In genomic region chr17:39667262-39668140, GRCh38 we compare ENCODE assay signal across 9 cellular contexts. TPM values are rescaled to one million over a fixed set of nuclear protein-coding genes. Genes with fewer than 3 reads are reported as not detected.
A peak's percentile ranks its signal among the peaks of the same experiment; 100 is the strongest.
DNase-seq lines count a peak whose midpoint lies in the region; ATAC-seq and TF ChIP-seq lines count a peak whose summit lies in the region.
"Had no signal": no experiment of that assay in that cellular context is flagged by ENCODE, and none has a peak within 500 bp of the region (broad histone marks: within the 10 kb centered on the region; RNA-seq: fewer than 3 reads in every experiment).

No MANE protein-coding gene starts in this region.

- H3K27me3 ChIP-seq in SK-N-SH (ENCODE audit: insufficient read depth) (no peaks in the 10 kb centered on the region), iPS-20b (ENCODE audit: insufficient read depth, low read length) (peaks cover 56% of the 10 kb centered on the region)

- H3K4me3 ChIP-seq in SK-N-SH (ENCODE audit: low read depth in 2 of 2, low read length in 1 of 2) (no peak overlapping the region), iPS-20b (ENCODE audit: low read length) (peak overlapping the region; percentile 56; the same call in 1 of the 2 replicates)

- ATAC-seq in SK-N-SH treated with all-trans-retinoic acid at 6 μM for 48 hours (no peak), HG03432 (IDR thresholded peaks at IDR 0.05; ENCODE audit: unreplicated experiment) (no peak)
- no peak for ATAC-seq in activated T-helper 17 cell treated with anti-CD3 and anti-CD28 coated beads, Interleukin-2, amount 50 U/mL, for 72 hours (replicated peaks)

- CTCF ChIA-PET in SK-N-SH (lab: Yijun Ruan, JAX), result interaction anchor here (1.0 to 15.8 kb wide), 15 partner anchors 9 to 310 kb away, joined by 3 to 279 read pairs (median 5); partner anchors contain the start of genes MIEN1, PPP1R1B and STARD3

- H4K20me1 ChIP-seq in SK-N-SH (ENCODE audit: insufficient read depth), result no peaks in the 10 kb centered on the region

- H3K27me3 Mint-ChIP-seq in activated T-helper 17 cell treated with anti-CD3 and anti-CD28 coated beads, Interleukin-2, amount 50 U/mL, for 72 hours, result peaks cover 17% of the 10 kb centered on the region

- TF ChIP-seq RAD21 in SK-N-SH (IDR thresholded peaks at IDR 0.05; ENCODE audit: low read length), result no peak

- H3K9me3 Mint-ChIP-seq in activated T-helper 17 cell treated with anti-CD3 and anti-CD28 coated beads, Interleukin-2, amount 50 U/mL, for 72 hours, result no peaks in the 10 kb centered on the region

- H3K36me3 ChIP-seq in SK-N-SH (replicated peaks in 1 of 2; ENCODE audit: control insufficient read depth in 1 of 2, insufficient read depth in 2 of 2, low read length in 1 of 2), result no peaks in the 10 kb centered on the region
- H3K36me3 ChIP-seq in iPS-20b (ENCODE audit: insufficient read depth, low read depth, low read length), result no peaks in the 10 kb centered on the region

- H3K27ac ChIP-seq in SK-N-SH (ENCODE audit: low read depth in 2 of 2, low read length in 1 of 2) (no peak overlapping the region), iPS-20b (ENCODE audit: low read length) (no peak overlapping the region), temporal lobe (ENCODE audit: low read depth, low read length) (peak overlapping the region; percentile 44)

- no peaks in the 10 kb centered on the region for H3K79me2 ChIP-seq in SK-N-SH (ENCODE audit: insufficient read depth)

- H3F3A ChIP-seq in SK-N-SH (replicated peaks; ENCODE audit: insufficient read depth), result no peaks in the 10 kb centered on the region

- H3K9me3 ChIP-seq in SK-N-SH (no peaks in the 10 kb centered on the region), iPS-20b (ENCODE audit: insufficient read depth, low read depth, low read length) (no peaks in the 10 kb centered on the region)

- no peak for TF ChIP-seq EP300 in SK-N-SH (IDR thresholded peaks at IDR 0.05; ENCODE audit: borderline replicate concordance in 1 of 2, low read depth in 1 of 2, low read length in 1 of 2)

- no peak overlapping the region for H3K27ac Mint-ChIP-seq in activated T-helper 17 cell treated with anti-CD3 and anti-CD28 coated beads, Interleukin-2, amount 50 U/mL, for 72 hours

- peak overlapping the region; percentile 43; the same call in 1 of the 2 replicates for H3K4me2 ChIP-seq in SK-N-SH

- peak overlapping the region; percentile 48 for H3K4me3 Mint-ChIP-seq in activated T-helper 17 cell treated with anti-CD3 and anti-CD28 coated beads, Interleukin-2, amount 50 U/mL, for 72 hours

- H3K4me1 Mint-ChIP-seq in activated T-helper 17 cell treated with anti-CD3 and anti-CD28 coated beads, Interleukin-2, amount 50 U/mL, for 72 hours, result peaks cover 10% of the 10 kb centered on the region

- DNase-seq in SK-N-SH, result peak; percentile 84
- no peak for DNase-seq in mesenteric fat pad (ENCODE audit: low spot score)
- DNase-seq in NOMO-1 treated with DMSO at 0.1 percent for 48 hours (lab: John Stamatoyannopoulos, UW; ENCODE audit: unreplicated experiment), result no peak

- WGBS in SK-N-SH (ENCODE audit: low lambda C conversion rate), result 50% methylated on average over 47 of the region's 61 CpGs

- H3K4me1 ChIP-seq in SK-N-SH (ENCODE audit: control insufficient read depth in 1 of 2, insufficient read depth in 2 of 2, low read depth in 1 of 2, low read length in 1 of 2), result peaks cover 0 to 12% of the 10 kb centered on the region in 2 experiments; a peak in 1 of 4 replicates
- peaks cover 19% of the 10 kb centered on the region for H3K4me1 ChIP-seq in iPS-20b (ENCODE audit: insufficient read depth, low read length)

- no peak overlapping the region for H2AFZ ChIP-seq in SK-N-SH (ENCODE audit: low read depth)

- no peak for TF ChIP-seq CTCF in SK-N-SH (IDR thresholded peaks at IDR 0.05)

- POLR2A ChIA-PET in SK-N-SH (lab: Yijun Ruan, JAX), result interaction anchor here (1.3 kb wide), 1 partner anchor 15 kb away, joined by 3 read pairs; no protein-coding TSS in a partner anchor

- no peaks in the 10 kb centered on the region for H3K36me3 Mint-ChIP-seq in activated T-helper 17 cell treated with anti-CD3 and anti-CD28 coated beads, Interleukin-2, amount 50 U/mL, for 72 hours (ENCODE audit: low read depth)

- H3K9ac ChIP-seq in SK-N-SH, result no peak overlapping the region
- peak overlapping the region; percentile 15; the same call in 1 of the 2 replicates for H3K9ac ChIP-seq in iPS-20b (ENCODE audit: low read depth, low read length)

- H3K9me2 ChIP-seq in SK-N-SH, result no peaks in the 10 kb centered on the region

TF ChIP-seq in SK-N-SH, 30 proteins besides CTCF, POLR2A, EP300 and RAD21 (continues in another document):
- TF ChIP-seq ZBTB33 (IDR thresholded peaks at IDR 0.05; ENCODE audit: borderline replicate concordance, low read depth) (no peak), EZH2phosphoT487 (IDR thresholded peaks at IDR 0.05; ENCODE audit: borderline replicate concordance, low read depth) (no peak), FOXJ3 (CRISPR knock-in tag; IDR thresholded peaks at IDR 0.05) (no peak), NRF1 (IDR thresholded peaks at IDR 0.05; ENCODE audit: low read depth, low read length) (no peak), GATA2 (CRISPR knock-in tag; IDR thresholded peaks at IDR 0.05) (no peak), TEAD4 (IDR thresholded peaks at IDR 0.05; ENCODE audit: borderline replicate concordance, insufficient read depth) (no peak), POLR2AphosphoS5 (IDR thresholded peaks at IDR 0.05; ENCODE audit: low read depth, low read length) (no peak)

TF ChIP-seq in SK-N-SH treated with all-trans-retinoic acid at 6 μM for 48 hours, 23 proteins besides CTCF, POLR2A, EP300 and RAD21:
- TF ChIP-seq ZC3H10 (CRISPR knock-in tag; IDR thresholded peaks at IDR 0.05) (no peak), ZNF8 (CRISPR knock-in tag; IDR thresholded peaks at IDR 0.05) (no peak), ZFP30 (CRISPR knock-in tag; IDR thresholded peaks at IDR 0.05) (no peak), PPARA (CRISPR knock-in tag; IDR thresholded peaks at IDR 0.05; ENCODE audit: borderline replicate concordance) (no peak), CSDC2 (CRISPR knock-in tag; IDR thresholded peaks at IDR 0.05) (no peak), ISL1 (CRISPR knock-in tag; IDR thresholded peaks at IDR 0.05) (no peak), GLIS3 (CRISPR knock-in tag; IDR thresholded peaks at IDR 0.05) (no peak)
- TF ChIP-seq, protein P1, sequence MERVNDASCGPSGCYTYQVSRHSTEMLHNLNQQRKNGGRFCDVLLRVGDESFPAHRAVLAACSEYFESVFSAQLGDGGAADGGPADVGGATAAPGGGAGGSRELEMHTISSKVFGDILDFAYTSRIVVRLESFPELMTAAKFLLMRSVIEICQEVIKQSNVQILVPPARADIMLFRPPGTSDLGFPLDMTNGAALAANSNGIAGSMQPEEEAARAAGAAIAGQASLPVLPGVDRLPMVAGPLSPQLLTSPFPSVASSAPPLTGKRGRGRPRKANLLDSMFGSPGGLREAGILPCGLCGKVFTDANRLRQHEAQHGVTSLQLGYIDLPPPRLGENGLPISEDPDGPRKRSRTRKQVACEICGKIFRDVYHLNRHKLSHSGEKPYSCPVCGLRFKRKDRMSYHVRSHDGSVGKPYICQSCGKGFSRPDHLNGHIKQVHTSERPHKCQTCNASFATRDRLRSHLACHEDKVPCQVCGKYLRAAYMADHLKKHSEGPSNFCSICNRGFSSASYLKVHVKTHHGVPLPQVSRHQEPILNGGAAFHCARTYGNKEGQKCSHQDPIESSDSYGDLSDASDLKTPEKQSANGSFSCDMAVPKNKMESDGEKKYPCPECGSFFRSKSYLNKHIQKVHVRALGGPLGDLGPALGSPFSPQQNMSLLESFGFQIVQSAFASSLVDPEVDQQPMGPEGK (CRISPR knock-in tag; IDR thresholded peaks at IDR 0.05; ENCODE audit: borderline replicate concordance), result no peak
- TF ChIP-seq, protein P2, sequence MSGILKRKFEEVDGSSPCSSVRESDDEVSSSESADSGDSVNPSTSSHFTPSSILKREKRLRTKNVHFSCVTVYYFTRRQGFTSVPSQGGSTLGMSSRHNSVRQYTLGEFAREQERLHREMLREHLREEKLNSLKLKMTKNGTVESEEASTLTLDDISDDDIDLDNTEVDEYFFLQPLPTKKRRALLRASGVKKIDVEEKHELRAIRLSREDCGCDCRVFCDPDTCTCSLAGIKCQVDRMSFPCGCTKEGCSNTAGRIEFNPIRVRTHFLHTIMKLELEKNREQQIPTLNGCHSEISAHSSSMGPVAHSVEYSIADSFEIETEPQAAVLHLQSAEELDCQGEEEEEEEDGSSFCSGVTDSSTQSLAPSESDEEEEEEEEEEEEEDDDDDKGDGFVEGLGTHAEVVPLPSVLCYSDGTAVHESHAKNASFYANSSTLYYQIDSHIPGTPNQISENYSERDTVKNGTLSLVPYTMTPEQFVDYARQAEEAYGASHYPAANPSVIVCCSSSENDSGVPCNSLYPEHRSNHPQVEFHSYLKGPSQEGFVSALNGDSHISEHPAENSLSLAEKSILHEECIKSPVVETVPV (CRISPR knock-in tag; IDR thresholded peaks at IDR 0.05), result no peak
TF ChIP-seq in SK-N-SH treated with all-trans-retinoic acid at 6 μM for 48 hours: peak in this region for 0.

RNA-seq across cellular contexts. Expression of gene PNMT, which starts 0.8 kb away (rescaled TPM):
- polyA plus RNA-seq in SK-N-SH (2012; rRNA removed), result 0.05 and 0.07 TPM in 2 replicates
- 0.03 and 0.07 TPM in 2 replicates for polyA plus RNA-seq in SK-N-SH (2012; cell fraction: cytosol; rRNA removed)
- polyA plus RNA-seq in SK-N-SH (2012; cell fraction: nucleus; rRNA removed), result 0.07 and 0.21 TPM in 2 replicates
- total RNA-seq in activated T-helper 17 cell treated with anti-CD3 and anti-CD28 coated beads, Interleukin-2, amount 50 U/mL, for 72 hours, result not detected
- total RNA-seq in temporal lobe, result 2.0 TPM
- total RNA-seq in mesenteric fat pad, result 0.35 TPM
- total RNA-seq: NCI-H460 had no signal

RNA-seq across cellular contexts. Expression of gene TCAP, which starts 2.4 kb away (rescaled TPM):
- polyA plus RNA-seq in SK-N-SH (2012; rRNA removed), result 0.43 and 0.67 TPM in 2 replicates
- polyA plus RNA-seq in SK-N-SH (2012; cell fraction: cytosol; rRNA removed), result 0.08 and 0.13 TPM in 2 replicates
- 3.6 and 4.0 TPM in 2 replicates for polyA plus RNA-seq in SK-N-SH (2012; cell fraction: nucleus; rRNA removed)
- total RNA-seq in activated T-helper 17 cell treated with anti-CD3 and anti-CD28 coated beads, Interleukin-2, amount 50 U/mL, for 72 hours, result 1 to 10 TPM; 2.0 to 2.5 TPM
- total RNA-seq in temporal lobe, result 1.5 TPM
- 0.64 TPM for total RNA-seq in mesenteric fat pad

RNA-seq across cellular contexts. Expression of gene PGAP3, which starts 20.4 kb away (rescaled TPM):
- 20.9 and 25.8 TPM in 2 replicates for polyA plus RNA-seq in SK-N-SH (2012; rRNA removed)
- 8.3 and 12.5 TPM in 2 replicates for polyA plus RNA-seq in SK-N-SH (2012; cell fraction: cytosol; rRNA removed)
- 83.8 and 86.4 TPM in 2 replicates for polyA plus RNA-seq in SK-N-SH (2012; cell fraction: nucleus; rRNA removed)
- total RNA-seq in activated T-helper 17 cell treated with anti-CD3 and anti-CD28 coated beads, Interleukin-2, amount 50 U/mL, for 72 hours, result 10 to 100 TPM in 1 of 2 donors, 1 to 10 TPM in 1; 5.9 to 14.8 TPM
- total RNA-seq in temporal lobe (7.9 TPM), mesenteric fat pad (13.6 TPM)

RNA-seq across cellular contexts. Expression of gene STARD3, which starts 30.6 kb away (rescaled TPM):
- 76.8 and 78.0 TPM in 2 replicates for polyA plus RNA-seq in SK-N-SH (2012; rRNA removed)
- polyA plus RNA-seq in SK-N-SH (2012; cell fraction: cytosol; rRNA removed), result 32.5 and 44.3 TPM in 2 replicates
- polyA plus RNA-seq in SK-N-SH (2012; cell fraction: nucleus; rRNA removed), result 330 and 615 TPM in 2 replicates
- 10 to 100 TPM; 59.8 to 76.0 TPM for total RNA-seq in activated T-helper 17 cell treated with anti-CD3 and anti-CD28 coated beads, Interleukin-2, amount 50 U/mL, for 72 hours
- total RNA-seq in temporal lobe, result 19.9 TPM
- 49.2 TPM for total RNA-seq in mesenteric fat pad

RNA-seq across cellular contexts. Expression of gene ERBB2, which starts 32.4 kb away (rescaled TPM):
- polyA plus RNA-seq in SK-N-SH (2012; rRNA removed), result 1.9 and 2.6 TPM in 2 replicates
- 1.0 and 1.2 TPM in 2 replicates for polyA plus RNA-seq in SK-N-SH (2012; cell fraction: cytosol; rRNA removed)
- polyA plus RNA-seq in SK-N-SH (2012; cell fraction: nucleus; rRNA removed), result 5.7 and 9.7 TPM in 2 replicates
- 1 to 10 TPM; 3.4 to 5.9 TPM for total RNA-seq in activated T-helper 17 cell treated with anti-CD3 and anti-CD28 coated beads, Interleukin-2, amount 50 U/mL, for 72 hours
- 12.8 TPM for total RNA-seq in temporal lobe
- total RNA-seq in mesenteric fat pad, result 21.9 TPM
